12 cellular contexts compared by ENCODE assay signal in the genomic region with DNA sequence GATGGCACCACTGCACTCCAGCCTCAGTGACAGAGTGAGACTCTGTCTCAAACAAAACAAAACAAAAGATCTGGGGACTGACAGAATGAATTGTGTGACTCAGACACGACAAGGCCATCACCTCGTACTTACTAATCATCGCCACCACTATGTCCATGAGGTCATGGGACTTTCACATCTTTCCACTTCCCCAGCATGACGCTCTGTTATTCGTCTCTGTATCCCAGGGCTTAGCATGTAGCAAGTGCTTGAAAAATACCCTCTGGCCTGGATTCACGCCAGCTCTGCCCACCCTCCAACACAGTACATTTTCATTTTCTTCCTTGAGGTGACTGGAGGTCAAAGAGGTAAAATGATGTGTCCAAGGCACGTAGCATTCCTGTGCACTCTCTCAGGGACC. TPM values are rescaled to one million over a fixed set of nuclear protein-coding genes. Genes with fewer than 3 reads are reported as not detected.
DNase-seq lines count a peak whose midpoint lies in the region; ATAC-seq and TF ChIP-seq lines count a peak whose summit lies in the region.
"Had no signal": no experiment of that assay in that cellular context is flagged by ENCODE, and none has a peak within 500 bp of the region (broad histone marks: within the 10 kb centered on the region; RNA-seq: fewer than 3 reads in every experiment).

No MANE protein-coding gene starts in this region.

- H3K36me3 ChIP-seq in lower lobe of right lung = no peaks in the 10 kb centered on the region

- DNase-seq in A172 (ENCODE audit: low spot score) = peak; percentile 16
- DNase-seq in activated CD8-positive, alpha-beta T cell treated with anti-CD3 and anti-CD28 coated beads for 36 hours = peak; percentile 91
- peak; percentile 30 for DNase-seq in lower lobe of right lung
- DNase-seq in SHP77 treated with DMSO at 0.1 percent for 48 hours (lab: John Stamatoyannopoulos, UW) = no peak
- DNase-seq in cerebellum (ENCODE audit: low spot score) = no peak
- DNase-seq: cerebellar nuclear complex, kidney glomerular epithelial cell had no signal

- H3K27me3 Mint-ChIP-seq in activated CD8-positive, alpha-beta T cell treated with anti-CD3 and anti-CD28 coated beads for 36 hours = no peaks in the 10 kb centered on the region
- H3K27me3 Mint-ChIP-seq: type B pancreatic cell had no signal

- CTCF ChIA-PET in activated CD8-positive, alpha-beta T cell treated with anti-CD3 and anti-CD28 coated beads for 36 hours (lab: Charles Lee) = interaction anchor here (1.1 to 19.5 kb wide), 7 partner anchors 9 to 292 kb away, joined by 4 to 502 read pairs (median 9); a partner anchor contains a TSS

- H3K4me1 Mint-ChIP-seq in activated CD8-positive, alpha-beta T cell treated with anti-CD3 and anti-CD28 coated beads for 36 hours (ENCODE audit: low read depth) = peaks cover 53% of the 10 kb centered on the region

- POLR2A ChIA-PET in activated CD8-positive, alpha-beta T cell treated with anti-CD3 and anti-CD28 coated beads for 36 hours (lab: Charles Lee) = interaction anchor here (1.2 to 10.1 kb wide), 8 partner anchors 9 to 176 kb away, joined by 4 to 158 read pairs (median 8); a partner anchor contains a TSS

- intact Hi-C loops in activated CD8-positive, alpha-beta T cell treated with anti-CD3 and anti-CD28 coated beads for 36 hours (cut with micrococcal nuclease) = loop anchor here (1.0 kb wide), 1 partner anchor 15 kb away; no protein-coding TSS in a partner anchor
- intact Hi-C loops in lower lobe of right lung (cut with DNase I) = no loop called here

- H3K4me3 ChIP-seq in lower lobe of right lung = no peak overlapping the region
- H3K4me3 ChIP-seq: BLaER1 treated with 17β-estradiol and CSF1 and Interleukin-3, amounts not matched to agents 10 nM and 100 nM had no signal

- peaks cover 7% of the 10 kb centered on the region for H3K9me3 Mint-ChIP-seq in activated CD8-positive, alpha-beta T cell treated with anti-CD3 and anti-CD28 coated beads for 36 hours
- H3K9me3 Mint-ChIP-seq: type B pancreatic cell had no signal

- H3K27me3 ChIP-seq in lower lobe of right lung (ENCODE audit: low read depth) = no peaks in the 10 kb centered on the region
- H3K27me3 ChIP-seq: BLaER1 treated with 17β-estradiol and CSF1 and Interleukin-3, amounts not matched to agents 10 nM and 100 nM had no signal

- peaks cover 5% of the 10 kb centered on the region for H3K9me3 ChIP-seq in lower lobe of right lung

- ATAC-seq in GM18498 (IDR thresholded peaks at IDR 0.05; ENCODE audit: unreplicated experiment) (peak; percentile 52), lower lobe of right lung (peak; percentile 11 to 46), GM18520 (IDR thresholded peaks at IDR 0.05; ENCODE audit: unreplicated experiment) (no peak), GM21526 (IDR thresholded peaks at IDR 0.05; ENCODE audit: low FRiP score, unreplicated experiment) (no peak)
- ATAC-seq in activated CD8-positive, alpha-beta T cell treated with anti-CD3 and anti-CD28 coated beads for 36 hours = peak; percentile 91

- peaks cover 11% of the 10 kb centered on the region for H3K36me3 Mint-ChIP-seq in activated CD8-positive, alpha-beta T cell treated with anti-CD3 and anti-CD28 coated beads for 36 hours (ENCODE audit: low read depth)
- H3K36me3 Mint-ChIP-seq: type B pancreatic cell had no signal

- no peak for TF ChIP-seq CTCF in activated CD8-positive, alpha-beta T cell treated with anti-CD3 and anti-CD28 coated beads for 36 hours (IDR thresholded peaks at IDR 0.05)
- TF ChIP-seq CTCF in lower lobe of right lung (IDR thresholded peaks at IDR 0.05) = no peak

- no peak overlapping the region for H3K27ac ChIP-seq in lower lobe of right lung

- peak overlapping the region; percentile 92 for H3K27ac Mint-ChIP-seq in activated CD8-positive, alpha-beta T cell treated with anti-CD3 and anti-CD28 coated beads for 36 hours
- H3K27ac Mint-ChIP-seq: type B pancreatic cell had no signal

- peak overlapping the region; percentile 23 for H3K4me3 Mint-ChIP-seq in activated CD8-positive, alpha-beta T cell treated with anti-CD3 and anti-CD28 coated beads for 36 hours
- H3K4me3 Mint-ChIP-seq: type B pancreatic cell had no signal

- peaks cover 7% of the 10 kb centered on the region for H3K4me1 ChIP-seq in lower lobe of right lung

RNA-seq across cellular contexts. Expression of a gene that starts 27.8 kb away (rescaled TPM):
- total RNA-seq in A172 (2014; rRNA removed; shearing (Covaris generic)) = not detected in 2 replicates
- total RNA-seq in activated CD8-positive, alpha-beta T cell treated with anti-CD3 and anti-CD28 coated beads for 36 hours = 1 to 10 TPM; 1.4 to 1.6 TPM
- total RNA-seq in lower lobe of right lung (103 TPM), cerebellum (3.1 TPM)

RNA-seq across cellular contexts. Expression of a gene that starts 47.3 kb away (rescaled TPM):
- 189 and 200 TPM in 2 replicates for total RNA-seq in A172 (2014; rRNA removed; shearing (Covaris generic))
- total RNA-seq in activated CD8-positive, alpha-beta T cell treated with anti-CD3 and anti-CD28 coated beads for 36 hours = 100 to 1,000 TPM in 1 of 2 experiments, 10 to 100 TPM in 1; 96.5 to 100 TPM
- total RNA-seq in lower lobe of right lung (194 TPM), cerebellum (93.0 TPM)

Comparison
In these comparisons a context has a peak if more than half of its experiments do, and no peak if none do; other contexts are left out.
1. DNase-seq: peak in A172 (single experiment), activated CD8-positive, alpha-beta T cell treated with anti-CD3 and anti-CD28 coated beads for 36 hours (single experiment) and lower lobe of right lung (single experiment); none in SHP77 treated with DMSO at 0.1 percent for 48 hours (single experiment) and cerebellum (single experiment).
2. ATAC-seq: peak in GM18498 (single experiment), activated CD8-positive, alpha-beta T cell treated with anti-CD3 and anti-CD28 coated beads for 36 hours (single experiment) and lower lobe of right lung (2 of 2); none in GM18520 (single experiment) and GM21526 (single experiment).
3. RNA of a gene that starts 27.8 kb away (total RNA-seq): 103 TPM in lower lobe of right lung (single experiment); 3.1 TPM in cerebellum (single experiment), 1.4 to 1.6 TPM in activated CD8-positive, alpha-beta T cell treated with anti-CD3 and anti-CD28 coated beads for 36 hours and not detected in A172; every median in the first group is over 10 times any median in the second.